14 cellular contexts compared by ENCODE assay signal in the genomic region with DNA sequence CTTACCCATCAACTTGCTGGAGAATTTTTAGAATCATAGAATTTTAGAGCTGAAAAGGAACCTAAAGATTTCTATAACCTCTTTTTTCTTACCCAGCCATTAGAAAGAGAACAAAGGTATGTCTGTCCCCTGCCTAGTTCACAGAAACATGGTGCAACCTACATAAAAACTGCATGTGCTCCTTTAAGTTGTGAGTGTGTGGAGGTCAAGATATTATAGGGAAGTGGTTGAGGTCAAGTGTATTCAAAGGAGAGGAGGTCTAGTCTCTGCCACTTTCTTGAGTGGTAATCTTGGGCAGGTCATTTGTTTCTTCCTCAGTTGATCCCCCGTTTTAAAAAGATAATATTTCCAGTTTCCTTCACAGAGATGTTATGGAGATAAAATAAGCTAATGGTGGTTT. TPM values are rescaled to one million over a fixed set of nuclear protein-coding genes. Genes with fewer than 3 reads are reported as not detected.
DNase-seq lines count a peak whose midpoint lies in the region; ATAC-seq and TF ChIP-seq lines count a peak whose summit lies in the region.
"Had no signal": no experiment of that assay in that cellular context is flagged by ENCODE, and none has a peak within 500 bp of the region (broad histone marks: within the 10 kb centered on the region; RNA-seq: fewer than 3 reads in every experiment).

No MANE protein-coding gene starts in this region.

- DNase-seq in NOMO-1 (lab: John Stamatoyannopoulos, UW; ENCODE audit: unreplicated experiment in 2 of 2) (peak; percentile 19 to 48), NOMO-1 treated with dmso at 0.1 percent for 144 hours (lab: John Stamatoyannopoulos, UW; ENCODE audit: unreplicated experiment) (no peak), MV-4-11 (lab: John Stamatoyannopoulos, UW) (peak; percentile 51), SKM-1 treated with dmso at 0.1 percent for 144 hours (lab: John Stamatoyannopoulos, UW; ENCODE audit: unreplicated experiment) (peak; percentile 49), left ventricle myocardium superior (no peak), NCI-H345 treated with DMSO at 0.1 percent for 48 hours (lab: John Stamatoyannopoulos, UW; ENCODE audit: unreplicated experiment) (no peak)
- DNase-seq: CD4-positive, CD25-positive, alpha-beta regulatory T cell; DMS79; HCEC 1CT; HFFc6 had no signal

- intact Hi-C loops in left ventricle myocardium superior (cut with micrococcal nuclease): no loop called here

- H3K9me3 ChIP-seq in neutrophil: no peaks in the 10 kb centered on the region
- H3K9me3 ChIP-seq: BLaER1 had no signal

- no peaks in the 10 kb centered on the region for H3K36me3 ChIP-seq in neutrophil
- H3K36me3 ChIP-seq: BLaER1 had no signal

- H3K4me1 ChIP-seq in neutrophil (ENCODE audit: control insufficient read depth in 1 of 2, insufficient read depth in 1 of 2, low read depth in 1 of 2, low read length in 1 of 2): peaks cover 61 to 64% of the 10 kb centered on the region in 2 experiments

- ATAC-seq in HG03521 (IDR thresholded peaks at IDR 0.05; ENCODE audit: unreplicated experiment) (no peak), left ventricle myocardium superior (no peak)

- TF ChIP-seq CTCF in neutrophil (IDR thresholded peaks at IDR 0.05): no peak

- H3K27ac ChIP-seq in neutrophil: peak overlapping the region; percentile 52
- H3K27ac ChIP-seq: 22Rv1, BLaER1 had no signal

- H3K4me3 ChIP-seq in neutrophil (ENCODE audit: low read depth in 1 of 2, low read length in 1 of 2): no peak overlapping the region
- H3K4me3 ChIP-seq: BLaER1 had no signal

- no peaks in the 10 kb centered on the region for H3K27me3 ChIP-seq in neutrophil

RNA-seq across cellular contexts. Expression of gene UBTD1, which starts 6.4 kb away (rescaled TPM):
- 28.1 TPM for total RNA-seq in left ventricle myocardium superior

RNA-seq across cellular contexts. Expression of gene MMS19, which starts 6.9 kb away (rescaled TPM):
- 38.4 TPM for total RNA-seq in left ventricle myocardium superior

RNA-seq across cellular contexts. Expression of gene ZDHHC16, which starts 59.2 kb away (rescaled TPM):
- 22.2 TPM for total RNA-seq in left ventricle myocardium superior

RNA-seq across cellular contexts. Expression of gene EXOSC1, which starts 59.3 kb away (rescaled TPM):
- total RNA-seq in left ventricle myocardium superior: 14.7 TPM

Comparison
In these comparisons a context has a peak if more than half of its experiments do, and no peak if none do; other contexts are left out.
1. DNase-seq: peak in NOMO-1 (2 of 2), MV-4-11 (single experiment) and SKM-1 treated with dmso at 0.1 percent for 144 hours (single experiment); none in NOMO-1 treated with dmso at 0.1 percent for 144 hours (single experiment), left ventricle myocardium superior (single experiment) and NCI-H345 treated with DMSO at 0.1 percent for 48 hours (single experiment).